In genomic region chr11:57480409-57481137, GRCh38 we compare ENCODE assay signal across 9 cellular contexts. TPM values are rescaled to one million over a fixed set of nuclear protein-coding genes. Genes with fewer than 3 reads are reported as not detected.
A peak's percentile ranks its signal among the peaks of the same experiment; 100 is the strongest.
DNase-seq lines count a peak whose midpoint lies in the region; ATAC-seq and TF ChIP-seq lines count a peak whose summit lies in the region.
"Had no signal": no experiment of that assay in that cellular context is flagged by ENCODE, and none has a peak within 500 bp of the region (broad histone marks: within the 10 kb centered on the region; RNA-seq: fewer than 3 reads in every experiment).

No MANE protein-coding gene starts in this region.

- CTCF ChIA-PET in PC-3 (lab: Charles Lee), result interaction anchor here (0.7 kb wide), 2 partner anchors 67 to 135 kb away, joined by 3 read pairs; no protein-coding TSS in a partner anchor

- no peak overlapping the region for H3K4me2 ChIP-seq in PC-3 (ENCODE audit: low read length)

- peaks cover 17% of the 10 kb centered on the region for H3K4me1 Mint-ChIP-seq in activated T-cell treated with anti-CD3 and anti-CD28 coated beads, Interleukin-2, amount 50 U/mL, for 4 hours (ENCODE audit: low read depth)

- peak; percentile 27 for DNase-seq in NK-92 treated with Interleukin-12 subunit alpha and Interleukin-12 subunit beta, amount 100 ng/mL, for 24 hours (lab: John Stamatoyannopoulos, UW)
- DNase-seq in NK-92 (lab: John Stamatoyannopoulos, UW; ENCODE audit: unreplicated experiment) (no peak), PC-3 (peak; percentile 80), foreskin fibroblast (peak; percentile 39 to 71), prostate gland (ENCODE audit: low spot score) (peak; percentile 26), A172 (ENCODE audit: low spot score) (no peak)
- DNase-seq in activated T-cell treated with anti-CD3 and anti-CD28 coated beads, Interleukin-2, amount 50 U/mL, for 4 hours, result peak; percentile 70

- POLR2A ChIA-PET in PC-3 (lab: Charles Lee; ENCODE audit: unreplicated experiment), result no interaction called here

- no peak overlapping the region for H2AFZ ChIP-seq in PC-3 (ENCODE audit: low read length)

- no peak for TF ChIP-seq POLR2A in prostate gland (IDR thresholded peaks at IDR 0.05)

- ATAC-seq in HG03521 (IDR thresholded peaks at IDR 0.05; ENCODE audit: unreplicated experiment) (peak; percentile 35), PC-3 (peak; percentile 31; the same call in 1 of the 2 replicates)
- ATAC-seq in activated T-cell treated with anti-CD3 and anti-CD28 coated beads, Interleukin-2, amount 50 U/mL, for 4 hours, result peak; percentile 42 to 45

- H3K4me3 Mint-ChIP-seq in activated T-cell treated with anti-CD3 and anti-CD28 coated beads, Interleukin-2, amount 50 U/mL, for 4 hours, result no peak overlapping the region

- no peaks in the 10 kb centered on the region for H3K9me3 ChIP-seq in PC-3 (ENCODE audit: low read length)
- H3K9me3 ChIP-seq in prostate gland, result no peaks in the 10 kb centered on the region

- H3K27ac ChIP-seq in PC-3 (ENCODE audit: low read length) (no peak overlapping the region), prostate gland (no peak overlapping the region)

- no peak overlapping the region for H3K4me3 ChIP-seq in PC-3 (ENCODE audit: low read length)
- H3K4me3 ChIP-seq in foreskin fibroblast (ENCODE audit: low read depth in 1 of 2, low read length in 2 of 2), result no peak overlapping the region
- no peak overlapping the region for H3K4me3 ChIP-seq in prostate gland

- peaks cover 23% of the 10 kb centered on the region for H3K4me1 ChIP-seq in PC-3 (ENCODE audit: insufficient read depth, low read length)
- peaks cover 11% of the 10 kb centered on the region for H3K4me1 ChIP-seq in prostate gland (replicated peaks)

- H3K27me3 ChIP-seq in PC-3 (ENCODE audit: low read length), result no peaks in the 10 kb centered on the region
- no peaks in the 10 kb centered on the region for H3K27me3 ChIP-seq in prostate gland (replicated peaks; ENCODE audit: insufficient read depth)

- H3K9ac ChIP-seq in PC-3 (ENCODE audit: low read length), result no peak overlapping the region

- H3K9me2 ChIP-seq in PC-3 (replicated peaks; ENCODE audit: low read length), result no peaks in the 10 kb centered on the region

- peaks cover 7% of the 10 kb centered on the region for H3K36me3 Mint-ChIP-seq in activated T-cell treated with anti-CD3 and anti-CD28 coated beads, Interleukin-2, amount 50 U/mL, for 4 hours (ENCODE audit: insufficient read depth)

- intact Hi-C loops in PC-3 (cut with micrococcal nuclease) (loop anchor here (1.0 to 10.0 kb wide), 2 partner anchors 23 to 136 kb away; no protein-coding TSS in a partner anchor), prostate gland (cut with DNase I) (no loop called here)

- BruUV-seq in PC-3 (replicated peaks; lab: Mats Ljungman, UMichigan), result no TSS peak

- H3F3A ChIP-seq in PC-3 (ENCODE audit: low read length, unreplicated experiment), result no peaks in the 10 kb centered on the region

- TF ChIP-seq CTCF in PC-3 (conservative IDR thresholded peaks at IDR 0.05; ENCODE audit: low read depth, low read length), result peak; percentile 93
- TF ChIP-seq CTCF in foreskin fibroblast (IDR thresholded peaks at IDR 0.05; ENCODE audit: low read depth, low read length), result peak; percentile 80
- TF ChIP-seq CTCF in prostate gland (IDR thresholded peaks at IDR 0.05), result peak in 3 of 4 experiments; percentile 43 to 62 (median 57)

- peaks cover 20% of the 10 kb centered on the region for H3K27me3 Mint-ChIP-seq in activated T-cell treated with anti-CD3 and anti-CD28 coated beads, Interleukin-2, amount 50 U/mL, for 4 hours (ENCODE audit: low read depth)

- H4K20me1 ChIP-seq in PC-3 (ENCODE audit: low read length), result no peaks in the 10 kb centered on the region

- WGBS in prostate gland, result 35% methylated on average over 9 of the region's 9 CpGs

- H3K79me2 ChIP-seq in PC-3 (ENCODE audit: low read length), result no peaks in the 10 kb centered on the region

- H3K36me3 ChIP-seq in PC-3 (ENCODE audit: low read depth, low read length), result no peaks in the 10 kb centered on the region
- H3K36me3 ChIP-seq in prostate gland, result no peaks in the 10 kb centered on the region

- no peaks in the 10 kb centered on the region for H3K9me3 Mint-ChIP-seq in activated T-cell treated with anti-CD3 and anti-CD28 coated beads, Interleukin-2, amount 50 U/mL, for 4 hours

RNA-seq across cellular contexts. Expression of gene RTN4RL2, which starts 20.2 kb away (rescaled TPM):
- total RNA-seq in PC-3 (2014; rRNA removed) (3.5 and 6.5 TPM in 2 replicates), prostate gland (1 to 10 TPM in 1 of 2 donors, under 1 TPM in 1; 0.51 to 2.0 TPM)
- under 1 TPM; 0.16 to 0.33 (median 0.27) TPM for total RNA-seq in activated T-cell treated with anti-CD3 and anti-CD28 coated beads, Interleukin-2, amount 50 U/mL, for 4 hours
- 0.64 and 1.6 TPM in 2 replicates for total RNA-seq in A172 (2014; rRNA removed; shearing (Covaris generic))

RNA-seq across cellular contexts. Expression of gene SLC43A1, which starts 34.9 kb away (rescaled TPM):
- 7.4 and 12.4 TPM in 2 replicates for total RNA-seq in PC-3 (2014; rRNA removed)
- total RNA-seq in activated T-cell treated with anti-CD3 and anti-CD28 coated beads, Interleukin-2, amount 50 U/mL, for 4 hours, result 10 to 100 TPM; 15.5 to 20.3 (median 18.3) TPM
- total RNA-seq in prostate gland, result 10 to 100 TPM; 18.2 to 20.9 TPM
- 3.4 and 5.2 TPM in 2 replicates for total RNA-seq in A172 (2014; rRNA removed; shearing (Covaris generic))

RNA-seq across cellular contexts. Expression of gene TIMM10, which starts 50.0 kb away (rescaled TPM):
- total RNA-seq in PC-3 (2014; rRNA removed) (233 and 313 TPM in 2 replicates), prostate gland (10 to 100 TPM; 35.2 to 44.3 TPM)
- total RNA-seq in activated T-cell treated with anti-CD3 and anti-CD28 coated beads, Interleukin-2, amount 50 U/mL, for 4 hours, result 100 to 1,000 TPM; 152 to 189 (median 154) TPM
- total RNA-seq in A172 (2014; rRNA removed; shearing (Covaris generic)), result 59.7 and 95.9 TPM in 2 replicates

RNA-seq across cellular contexts. Expression of gene SLC43A3, which starts 53.7 kb away (rescaled TPM):
- total RNA-seq in PC-3 (2014; rRNA removed) (31.3 and 35.0 TPM in 2 replicates), prostate gland (10 to 100 TPM; 23.3 to 39.8 TPM)
- total RNA-seq in activated T-cell treated with anti-CD3 and anti-CD28 coated beads, Interleukin-2, amount 50 U/mL, for 4 hours, result 100 to 1,000 TPM; 508 to 551 (median 529) TPM
- total RNA-seq in A172 (2014; rRNA removed; shearing (Covaris generic)), result 18.4 and 20.5 TPM in 2 replicates

RNA-seq across cellular contexts. Expression of gene SMTNL1, which starts 56.8 kb away (rescaled TPM):
- not detected in 2 replicates for total RNA-seq in PC-3 (2014; rRNA removed)
- not detected for total RNA-seq in activated T-cell treated with anti-CD3 and anti-CD28 coated beads, Interleukin-2, amount 50 U/mL, for 4 hours
- 1 to 10 TPM in 1 of 2 donors, not detected in 1; 1.4 TPM for total RNA-seq in prostate gland
- total RNA-seq in A172 (2014; rRNA removed; shearing (Covaris generic)), result not detected in 2 replicates
- total RNA-seq: glomerular endothelial cell had no signal

Comparison
In these comparisons a context has a peak if more than half of its experiments do, and no peak if none do; other contexts are left out.
1. DNase-seq: peak in NK-92 treated with Interleukin-12 subunit alpha and Interleukin-12 subunit beta, amount 100 ng/mL, for 24 hours (single experiment), PC-3 (single experiment), activated T-cell treated with anti-CD3 and anti-CD28 coated beads, Interleukin-2, amount 50 U/mL, for 4 hours (single experiment), foreskin fibroblast (2 of 2) and prostate gland (single experiment); none in NK-92 (single experiment) and A172 (single experiment).
2. Peak in every context shown above with its lines, with median percentiles within 50 percentile points of each other: ATAC-seq and CTCF ChIP-seq.